In genomic region chr1:44072204-44072603, GRCh38 we compare ENCODE assay signal across 13 cellular contexts. TPM values are rescaled to one million over a fixed set of nuclear protein-coding genes. Genes with fewer than 3 reads are reported as not detected.
DNase-seq lines count a peak whose midpoint lies in the region; ATAC-seq and TF ChIP-seq lines count a peak whose summit lies in the region.
"Had no signal": no experiment of that assay in that cellular context is flagged by ENCODE, and none has a peak within 500 bp of the region (broad histone marks: within the 10 kb centered on the region; RNA-seq: fewer than 3 reads in every experiment).

No MANE protein-coding gene starts in this region.

- no peaks in the 10 kb centered on the region for H3K27me3 ChIP-seq in Karpas-422 (ENCODE audit: low read length)

- TF ChIP-seq POLR2A in NB4 (IDR thresholded peaks at IDR 0.05; ENCODE audit: extremely low read depth, insufficient read length) = no peak

- H2AFZ ChIP-seq in Karpas-422 (ENCODE audit: low read length) = no peak overlapping the region

- H3K9me3 ChIP-seq in Karpas-422 (ENCODE audit: low read length) = no peaks in the 10 kb centered on the region
- H3K9me3 ChIP-seq: prostate gland had no signal

- no peak for ATAC-seq in HG03135 (IDR thresholded peaks at IDR 0.05; ENCODE audit: unreplicated experiment)
- ATAC-seq in GM21528 (IDR thresholded peaks at IDR 0.05; ENCODE audit: low FRiP score, unreplicated experiment) = no peak

- H3K9me2 ChIP-seq in Karpas-422 (replicated peaks; ENCODE audit: insufficient read depth, low read length) = no peaks in the 10 kb centered on the region

- DNase-seq in GM04503 (ENCODE audit: low read depth) (peak; percentile 42), NB4 (ENCODE audit: low read depth) (peak; percentile 60), dedifferentiated amniotic fluid mesenchymal stem cell (ENCODE audit: extremely low spot score) (peak; percentile 62), renal cortical epithelial cell (ENCODE audit: low read depth) (peak; percentile 97), substantia nigra (lab: John Stamatoyannopoulos, UW) (no peak), Karpas-422 (no peak)
- DNase-seq: activated CD4-positive, alpha-beta T cell treated with anti-CD3 and anti-CD28 coated beads, Interleukin-2, amount 10 ng/mL, durations not matched to agents 24 days and 14 days; NCI-H187 had no signal

- H3K27ac ChIP-seq in substantia nigra (ENCODE audit: low read depth, low read length, poor library complexity, severe bottlenecking) = no peak overlapping the region
- no peak overlapping the region for H3K27ac ChIP-seq in Karpas-422 (ENCODE audit: low read length)
- H3K27ac ChIP-seq: prostate gland had no signal

- H3K4me1 ChIP-seq in Karpas-422 (ENCODE audit: low read length) = peaks cover 36% of the 10 kb centered on the region
- H3K4me1 ChIP-seq: prostate gland had no signal

- H3K9ac ChIP-seq in Karpas-422 (ENCODE audit: low read length) = no peak overlapping the region

- H3K4me3 ChIP-seq in NB4 (ENCODE audit: low read depth, low read length) (no peak overlapping the region), Karpas-422 (ENCODE audit: low read length) (no peak overlapping the region)
- H3K4me3 ChIP-seq: prostate gland had no signal

- no peaks in the 10 kb centered on the region for H3K36me3 ChIP-seq in Karpas-422 (ENCODE audit: insufficient read depth, low read length)
- H3K36me3 ChIP-seq: prostate gland had no signal

- no peak for TF ChIP-seq CTCF in NB4 (IDR thresholded peaks at IDR 0.05; ENCODE audit: low read depth, low read length)

- H3K4me2 ChIP-seq in Karpas-422 (ENCODE audit: low read depth, low read length, poor library complexity, severe bottlenecking) = no peak overlapping the region

- no peaks in the 10 kb centered on the region for H4K20me1 ChIP-seq in Karpas-422 (ENCODE audit: insufficient read depth, low read depth, low read length)

- no peaks in the 10 kb centered on the region for H3K79me2 ChIP-seq in Karpas-422 (ENCODE audit: low read length)

RNA-seq across cellular contexts. Expression of gene SLC6A9, which starts 40.9 kb away (rescaled TPM):
- 2.8 and 5.0 TPM in 2 replicates for total RNA-seq in renal cortical epithelial cell
- total RNA-seq in Karpas-422 (2014; rRNA removed; shearing (Covaris generic); ENCODE audit: low replicate concordance) = 7.0 and 7.9 TPM in 2 replicates

RNA-seq across cellular contexts. Expression of gene KLF17, which starts 46.4 kb away (rescaled TPM):
- not detected in 2 replicates for total RNA-seq in renal cortical epithelial cell
- not detected in 2 replicates for total RNA-seq in Karpas-422 (2014; rRNA removed; shearing (Covaris generic); ENCODE audit: low replicate concordance)
- total RNA-seq: activated CD4-positive, alpha-beta T cell treated with anti-CD3 and anti-CD28 coated beads, Interleukin-2, amount 10 ng/mL, durations not matched to agents 24 days and 14 days; activated naive CD4-positive, alpha-beta T cell treated with anti-CD3 and anti-CD28 coated beads, Interleukin-2, amount 50 U/mL, for 72 hours; liver had no signal

Comparison
In these comparisons a context has a peak if more than half of its experiments do, and no peak if none do; other contexts are left out.
1. DNase-seq: peak in GM04503 (single experiment), NB4 (single experiment), dedifferentiated amniotic fluid mesenchymal stem cell (single experiment) and renal cortical epithelial cell (single experiment); none in substantia nigra (0 of 49) and Karpas-422 (single experiment).